In genomic region chr20:24646331-24646730, GRCh38 we compare ENCODE assay signal across 17 cellular contexts.
A peak's percentile ranks its signal among the peaks of the same experiment; 100 is the strongest.
DNase-seq lines count a peak whose midpoint lies in the region; ATAC-seq, FAIRE-seq and TF ChIP-seq lines count a peak whose summit lies in the region.
"Had no signal": no experiment of that assay in that cellular context is flagged by ENCODE, and none has a peak within 500 bp of the region (broad histone marks: within the 10 kb centered on the region; RNA-seq: fewer than 3 reads in every experiment).

No MANE protein-coding gene starts in this region.

- H3K4me2 ChIP-seq in DND-41 (ENCODE audit: insufficient read depth, low read length), result no peak overlapping the region

- H3K4me3 Mint-ChIP-seq in stimulated activated memory B cell treated with anti-CD40 and anti-IgM and Interleukin-4, amounts not matched to agents 10 μg/mL and 1 μg/mL and 100 μg/mL, for 72 hours, result no peak overlapping the region
- H3K4me3 Mint-ChIP-seq: CD4-positive, CD25-positive, alpha-beta regulatory T cell; HFFc6 had no signal

- H3K36me3 ChIP-seq in DND-41 (ENCODE audit: insufficient read depth, low read length) (no peaks in the 10 kb centered on the region), KOPT-K1 (ENCODE audit: insufficient read depth, low read length) (no peaks in the 10 kb centered on the region)

- TF ChIP-seq CTCF in DND-41 (IDR thresholded peaks at IDR 0.05; ENCODE audit: borderline replicate concordance, extremely low read depth, low read length, poor library complexity, severe bottlenecking) (no peak), D721Med (IDR thresholded peaks at IDR 0.05; ENCODE audit: insufficient read depth, missing control alignments) (no peak)

- FAIRE-seq in D721Med (lab: Jason Lieb, UNC), result no peak
- FAIRE-seq: H54 had no signal

- H3K4me1 ChIP-seq in DND-41 (ENCODE audit: insufficient read depth, low read length), result peaks cover 10% of the 10 kb centered on the region

- H3K9me3 ChIP-seq in DND-41 (ENCODE audit: insufficient read depth, low read length, severe bottlenecking) (no peaks in the 10 kb centered on the region), KOPT-K1 (ENCODE audit: insufficient read depth, low read length, poor library complexity, severe bottlenecking) (no peaks in the 10 kb centered on the region)

- H3K4me1 Mint-ChIP-seq in stimulated activated memory B cell treated with anti-CD40 and anti-IgM and Interleukin-4, amounts not matched to agents 10 μg/mL and 1 μg/mL and 100 μg/mL, for 72 hours, result peaks cover 27% of the 10 kb centered on the region
- H3K4me1 Mint-ChIP-seq: CD4-positive, CD25-positive, alpha-beta regulatory T cell had no signal

- no peaks in the 10 kb centered on the region for H3K27me3 ChIP-seq in DND-41 (ENCODE audit: insufficient read depth, low read length, poor library complexity)

- DNase-seq in DND-41, result peak; percentile 42
- DNase-seq in globus pallidus (ENCODE audit: low spot score), result peak; percentile 47
- no peak for DNase-seq in stimulated activated naive CD4-positive, alpha-beta T cell treated with Interleukin-2 at 50 U/mL for 16 hours (lab: John Stamatoyannopoulos, UW)
- no peak for DNase-seq in D721Med (ENCODE audit: insufficient read length, low spot score)
- DNase-seq: CD4-positive, CD25-positive, alpha-beta regulatory T cell; COR-L47; GF-D8; HFFc6; KG1; NCI-H1417 treated with DMSO at 0.1 percent for 48 hours; NCI-H187 treated with DMSO at 0.1 percent for 48 hours; NCI-H226; NCI-H524 had no signal

- ATAC-seq in DND-41 (ENCODE audit: insufficient read depth, low read depth) (peak; percentile 87), GM21786 (IDR thresholded peaks at IDR 0.05; ENCODE audit: unreplicated experiment) (no peak)
- peak; percentile 58 for ATAC-seq in stimulated activated memory B cell treated with anti-CD40 and anti-IgM and Interleukin-4, amounts not matched to agents 10 μg/mL and 1 μg/mL and 100 μg/mL, for 72 hours

- H3K27me3 Mint-ChIP-seq in stimulated activated memory B cell treated with anti-CD40 and anti-IgM and Interleukin-4, amounts not matched to agents 10 μg/mL and 1 μg/mL and 100 μg/mL, for 72 hours, result peaks cover 15% of the 10 kb centered on the region
- H3K27me3 Mint-ChIP-seq: CD4-positive, CD25-positive, alpha-beta regulatory T cell had no signal

- no peak overlapping the region for H3K27ac Mint-ChIP-seq in stimulated activated memory B cell treated with anti-CD40 and anti-IgM and Interleukin-4, amounts not matched to agents 10 μg/mL and 1 μg/mL and 100 μg/mL, for 72 hours
- H3K27ac Mint-ChIP-seq: CD4-positive, CD25-positive, alpha-beta regulatory T cell; HFFc6 had no signal

- H3K9ac ChIP-seq in DND-41 (ENCODE audit: low read depth, low read length), result no peak overlapping the region

- no peaks in the 10 kb centered on the region for H3K79me2 ChIP-seq in DND-41 (ENCODE audit: insufficient read depth, low read length)

- H2AFZ ChIP-seq in DND-41 (ENCODE audit: low read depth, low read length), result 0 out of 2 replicates have a peak overlapping the region, but pooled peaks have one; percentile 13

- no peak overlapping the region; the same call in 1 of the 2 replicates for H3K27ac ChIP-seq in DND-41 (ENCODE audit: low read length)
- H3K27ac ChIP-seq in KOPT-K1 (ENCODE audit: low read depth, low read length, poor library complexity, severe bottlenecking), result peak overlapping the region; percentile 19

- no peak overlapping the region for H3K4me3 ChIP-seq in DND-41 (ENCODE audit: low read depth in 1 of 2, low read length in 2 of 2)

- H4K20me1 ChIP-seq in DND-41 (ENCODE audit: insufficient read depth, low read length), result no peaks in the 10 kb centered on the region

- H3K9me3 Mint-ChIP-seq in stimulated activated memory B cell treated with anti-CD40 and anti-IgM and Interleukin-4, amounts not matched to agents 10 μg/mL and 1 μg/mL and 100 μg/mL, for 72 hours, result peaks cover 3% of the 10 kb centered on the region
- H3K9me3 Mint-ChIP-seq: HFFc6 had no signal

- no peaks in the 10 kb centered on the region for H3K36me3 Mint-ChIP-seq in stimulated activated memory B cell treated with anti-CD40 and anti-IgM and Interleukin-4, amounts not matched to agents 10 μg/mL and 1 μg/mL and 100 μg/mL, for 72 hours
- H3K36me3 Mint-ChIP-seq: CD4-positive, CD25-positive, alpha-beta regulatory T cell had no signal

Comparison
In these comparisons a context has a peak if more than half of its experiments do, and no peak if none do; other contexts are left out.
1. DNase-seq: peak in DND-41 (single experiment) and globus pallidus (single experiment); none in stimulated activated naive CD4-positive, alpha-beta T cell treated with Interleukin-2 at 50 U/mL for 16 hours (single experiment) and D721Med (single experiment).